In genomic region chr15:36757189-36757814, GRCh38 we compare ENCODE assay signal across 14 cellular contexts.
DNase-seq lines count a peak whose midpoint lies in the region; ATAC-seq, FAIRE-seq and TF ChIP-seq lines count a peak whose summit lies in the region.
"Had no signal": no experiment of that assay in that cellular context is flagged by ENCODE, and none has a peak within 500 bp of the region (broad histone marks: within the 10 kb centered on the region; RNA-seq: fewer than 3 reads in every experiment).

No MANE protein-coding gene starts in this region.

- H3K27me3 ChIP-seq in right cardiac atrium (ENCODE audit: control insufficient read depth, insufficient read depth) (no peaks in the 10 kb centered on the region), mammary epithelial cell (ENCODE audit: insufficient read depth, low read length) (no peaks in the 10 kb centered on the region)

- FAIRE-seq in RCC 7860 (lab: Jason Lieb, UNC): peak; percentile 94
- FAIRE-seq: HepG2 had no signal

- no TSS peak for BruUV-seq in mammary epithelial cell (replicated peaks; lab: Mats Ljungman, UMichigan)

- CTCF ChIA-PET in mammary epithelial cell (lab: Charles Lee; ENCODE audit: low non-redundant PET): no interaction called here
- CTCF ChIA-PET in activated naive CD4-positive, alpha-beta T cell treated with anti-CD3 and anti-CD28 coated beads, Interleukin-2, amount 10 ng/mL, durations not matched to agents 7 days and 5 days (lab: Charles Lee): no interaction called here

- no peak for TF ChIP-seq CTCF in mammary epithelial cell (conservative IDR thresholded peaks at IDR 0.05 in 1 of 2, IDR thresholded peaks at IDR 0.05 in 1 of 2; ENCODE audit: extremely low read depth in 1 of 2, insufficient read depth in 1 of 2, low read depth in 1 of 2, low read length in 2 of 2)

- no peaks in the 10 kb centered on the region for H4K20me1 ChIP-seq in mammary epithelial cell (ENCODE audit: insufficient read depth, low read length)

- 91% methylated on average over 11 of the region's 11 CpGs for WGBS in right cardiac atrium
- 89% methylated on average over 11 of the region's 11 CpGs for WGBS in mammary epithelial cell (ENCODE audit: low coverage, missing lambda C conversion rate)

- H3K9me3 ChIP-seq in right cardiac atrium (ENCODE audit: control insufficient read depth, low read length) (no peaks in the 10 kb centered on the region), mammary epithelial cell (replicated peaks; ENCODE audit: insufficient read depth, low read length) (no peaks in the 10 kb centered on the region)
- H3K9me3 ChIP-seq: prostate gland had no signal

- H3K4me1 ChIP-seq in right cardiac atrium (ENCODE audit: control insufficient read depth, insufficient read depth, low read length) (no peaks in the 10 kb centered on the region), mammary epithelial cell (ENCODE audit: insufficient read depth, low read length) (no peaks in the 10 kb centered on the region)
- H3K4me1 ChIP-seq: prostate gland had no signal

- dilution Hi-C loops in mammary epithelial cell (cut with HindIII; ENCODE audit: low sequenced_read_pairs): no loop called here

- in situ Hi-C loops in mammary epithelial cell (cut with MboI; ENCODE audit: low sequenced_read_pairs in 2 of 2): no loop called here

- H3K27me3 Mint-ChIP-seq in activated naive CD4-positive, alpha-beta T cell treated with anti-CD3 and anti-CD28 coated beads, Interleukin-2, amount 10 ng/mL, durations not matched to agents 7 days and 5 days: no peaks in the 10 kb centered on the region

- H3K4me3 ChIP-seq in right cardiac atrium (ENCODE audit: low read length) (no peak overlapping the region), mammary epithelial cell (replicated peaks in 1 of 3; ENCODE audit: insufficient read depth in 1 of 3, low read depth in 2 of 3, low read length in 3 of 3) (no peak overlapping the region)
- H3K4me3 ChIP-seq: prostate gland had no signal

- intact Hi-C loops in Right ventricle myocardium superior (cut with DNase I) (no loop called here), right cardiac atrium (cut with DNase I) (no loop called here), mammary epithelial cell (cut with micrococcal nuclease) (loop anchor here (10.0 kb wide), 1 partner anchor 63 kb away; no protein-coding TSS in a partner anchor)

- no peaks in the 10 kb centered on the region for H3K79me2 ChIP-seq in mammary epithelial cell (ENCODE audit: insufficient read depth, low read length)

- DNase-seq in Right ventricle myocardium superior (no peak), right cardiac atrium (no peak), RCC 7860 (ENCODE audit: low spot score) (peak; percentile 97), mammary epithelial cell (peak; percentile 85), hippocampal formation (lab: John Stamatoyannopoulos, UW) (no peak), mucosa of gallbladder (ENCODE audit: low spot score) (no peak)
- no peak for DNase-seq in stimulated activated effector memory CD8-positive, alpha-beta T cell treated with anti-CD3 and anti-CD28 coated beads, Interleukin-12 subunit alpha, Interleukin-12 subunit beta, amount 100 ng/mL, for 72 hours (ENCODE audit: low spot score in 2 of 2)
- no peak for DNase-seq in activated naive CD4-positive, alpha-beta T cell treated with anti-CD3 and anti-CD28 coated beads, Interleukin-2, amount 10 ng/mL, durations not matched to agents 7 days and 5 days
- DNase-seq: activated CD4-positive, alpha-beta T cell treated with anti-CD3 and anti-CD28 coated beads for 48 hours; DMS 273 treated with DMSO at 0.1 percent for 48 hours; midbrain; NCI-H1694 treated with DMSO at 0.1 percent for 48 hours had no signal

- no peak overlapping the region for H2AFZ ChIP-seq in mammary epithelial cell (ENCODE audit: low read depth, low read length)

- H3K27ac ChIP-seq in right cardiac atrium (ENCODE audit: low read length) (no peak overlapping the region), mammary epithelial cell (ENCODE audit: insufficient read depth, low read depth, low read length) (no peak overlapping the region)
- H3K27ac ChIP-seq: prostate gland had no signal

- H3K27ac Mint-ChIP-seq in stimulated activated effector memory CD8-positive, alpha-beta T cell treated with anti-CD3 and anti-CD28 coated beads, Interleukin-12 subunit alpha, Interleukin-12 subunit beta, amount 100 ng/mL, for 72 hours: no peak overlapping the region
- H3K27ac Mint-ChIP-seq in activated naive CD4-positive, alpha-beta T cell treated with anti-CD3 and anti-CD28 coated beads, Interleukin-2, amount 10 ng/mL, durations not matched to agents 7 days and 5 days: no peak overlapping the region

- no peak overlapping the region for H3K4me2 ChIP-seq in mammary epithelial cell (ENCODE audit: insufficient read depth, low read depth, low read length)

- no peak overlapping the region for H3K9ac ChIP-seq in mammary epithelial cell (ENCODE audit: insufficient read depth, low read length)

- H3K36me3 ChIP-seq in mammary epithelial cell (ENCODE audit: insufficient read depth, low read length): peaks cover 2% of the 10 kb centered on the region
- H3K36me3 ChIP-seq: prostate gland had no signal

- H3K36me3 Mint-ChIP-seq in stimulated activated effector memory CD8-positive, alpha-beta T cell treated with anti-CD3 and anti-CD28 coated beads, Interleukin-12 subunit alpha, Interleukin-12 subunit beta, amount 100 ng/mL, for 72 hours: no peaks in the 10 kb centered on the region
- no peaks in the 10 kb centered on the region for H3K36me3 Mint-ChIP-seq in activated naive CD4-positive, alpha-beta T cell treated with anti-CD3 and anti-CD28 coated beads, Interleukin-2, amount 10 ng/mL, durations not matched to agents 7 days and 5 days

- no peak overlapping the region for H3K4me3 Mint-ChIP-seq in stimulated activated effector memory CD8-positive, alpha-beta T cell treated with anti-CD3 and anti-CD28 coated beads, Interleukin-12 subunit alpha, Interleukin-12 subunit beta, amount 100 ng/mL, for 72 hours
- no peak overlapping the region for H3K4me3 Mint-ChIP-seq in activated naive CD4-positive, alpha-beta T cell treated with anti-CD3 and anti-CD28 coated beads, Interleukin-2, amount 10 ng/mL, durations not matched to agents 7 days and 5 days

- H3K9me3 Mint-ChIP-seq in stimulated activated effector memory CD8-positive, alpha-beta T cell treated with anti-CD3 and anti-CD28 coated beads, Interleukin-12 subunit alpha, Interleukin-12 subunit beta, amount 100 ng/mL, for 72 hours: peaks cover 6% of the 10 kb centered on the region
- H3K9me3 Mint-ChIP-seq in activated naive CD4-positive, alpha-beta T cell treated with anti-CD3 and anti-CD28 coated beads, Interleukin-2, amount 10 ng/mL, durations not matched to agents 7 days and 5 days: peaks cover 2% of the 10 kb centered on the region

- ATAC-seq in Right ventricle myocardium superior (ENCODE audit: poor library complexity): peak; percentile 12
- ATAC-seq in right cardiac atrium: no peak
- ATAC-seq in stimulated activated effector memory CD8-positive, alpha-beta T cell treated with anti-CD3 and anti-CD28 coated beads, Interleukin-12 subunit alpha, Interleukin-12 subunit beta, amount 100 ng/mL, for 72 hours: peak; percentile 80
- ATAC-seq: HepG2 had no signal

- H3K4me1 Mint-ChIP-seq in stimulated activated effector memory CD8-positive, alpha-beta T cell treated with anti-CD3 and anti-CD28 coated beads, Interleukin-12 subunit alpha, Interleukin-12 subunit beta, amount 100 ng/mL, for 72 hours: no peaks in the 10 kb centered on the region
- no peaks in the 10 kb centered on the region for H3K4me1 Mint-ChIP-seq in activated naive CD4-positive, alpha-beta T cell treated with anti-CD3 and anti-CD28 coated beads, Interleukin-2, amount 10 ng/mL, durations not matched to agents 7 days and 5 days

Comparison
In these comparisons a context has a peak if more than half of its experiments do, and no peak if none do; other contexts are left out.
1. ATAC-seq: peak in Right ventricle myocardium superior (single experiment) and stimulated activated effector memory CD8-positive, alpha-beta T cell treated with anti-CD3 and anti-CD28 coated beads, Interleukin-12 subunit alpha, Interleukin-12 subunit beta, amount 100 ng/mL, for 72 hours (single experiment); none in right cardiac atrium (0 of 2).
2. DNase-seq: peak in RCC 7860 (single experiment) and mammary epithelial cell (single experiment); none in Right ventricle myocardium superior (single experiment), right cardiac atrium (0 of 3), stimulated activated effector memory CD8-positive, alpha-beta T cell treated with anti-CD3 and anti-CD28 coated beads, Interleukin-12 subunit alpha, Interleukin-12 subunit beta, amount 100 ng/mL, for 72 hours (0 of 2), hippocampal formation (0 of 2), activated naive CD4-positive, alpha-beta T cell treated with anti-CD3 and anti-CD28 coated beads, Interleukin-2, amount 10 ng/mL, durations not matched to agents 7 days and 5 days (single experiment) and mucosa of gallbladder (single experiment).